In the genomic region with DNA sequence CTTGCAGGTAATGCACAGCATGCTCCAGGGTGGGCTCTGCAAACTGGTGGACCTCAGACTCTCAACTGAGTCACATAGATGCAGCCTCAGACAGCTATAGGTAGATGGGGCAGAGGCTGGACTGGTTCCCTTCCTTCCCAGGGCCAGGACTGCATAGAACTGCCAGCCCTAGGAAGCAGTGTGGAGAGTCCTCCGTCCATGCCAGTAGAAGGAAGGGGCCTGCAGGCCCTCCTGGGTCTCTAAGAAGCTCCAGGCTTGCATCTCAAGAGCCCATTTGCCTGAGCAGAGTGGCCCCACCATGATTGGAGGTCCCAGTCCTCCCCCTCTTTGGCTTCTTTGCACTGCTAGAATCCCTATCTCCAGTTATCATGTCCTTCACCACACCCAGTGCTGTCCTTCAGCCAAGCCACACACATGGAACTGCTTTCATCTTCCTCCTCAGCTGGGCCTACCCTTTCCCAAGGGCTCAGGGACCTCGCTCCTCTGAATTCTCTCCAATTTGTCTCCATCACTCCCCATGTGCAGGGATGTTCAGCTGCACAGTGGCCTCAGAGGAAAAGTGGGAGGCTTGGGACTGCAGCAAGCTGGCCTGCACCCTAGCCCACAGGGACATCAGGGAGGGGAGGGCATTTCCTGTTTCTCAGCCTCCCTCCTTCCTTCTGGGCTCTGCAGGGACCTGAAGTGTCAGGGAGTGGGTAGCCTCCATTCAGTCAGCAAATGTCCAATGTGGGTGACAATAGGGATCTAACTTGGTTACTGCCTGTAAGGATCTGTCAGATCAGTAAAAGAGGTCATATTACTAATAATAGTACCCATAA, we compare ENCODE assay signal across 21 cellular contexts.
"Had no signal": no experiment of that assay in that cellular context is flagged by ENCODE, and none has a peak within 500 bp of the region (broad histone marks: within the 10 kb centered on the region; RNA-seq: fewer than 3 reads in every experiment).

No MANE protein-coding gene starts in this region.

- DNase-seq: activated CD4-positive, alpha-beta memory T cell treated with anti-CD3 and anti-CD28 coated beads for 36 hours; activated CD4-positive, alpha-beta T cell treated with anti-CD3 and anti-CD28 coated beads for 4 hours; activated CD8-positive, alpha-beta memory T cell treated with anti-CD3 and anti-CD28 coated beads, Interleukin-2, amount 50 U/mL, for 4 hours; activated gamma-delta T cell; activated naive CD4-positive, alpha-beta T cell treated with anti-CD3 and anti-CD28 coated beads, Interleukin-2, amount 10 ng/mL, durations not matched to agents 7 days and 5 days; activated naive CD8-positive, alpha-beta T cell treated with anti-CD3 and anti-CD28 coated beads, Interleukin-2, amount 10 ng/mL, durations not matched to agents 7 days and 5 days; activated T-cell treated with anti-CD3 and anti-CD28 coated beads, Interleukin-2, amount 50 U/mL, for 24 hours; foreskin keratinocyte; heart left ventricle; hypothalamus; kidney glomerular epithelial cell; mucosa of descending colon; ovary; retina; sigmoid colon; small intestine; stimulated activated CD4-positive, alpha-beta T cell treated with anti-CD3 and anti-CD28 coated beads, Interleukin-4, amount 100 ng/mL, for 24 hours; uterus had no signal

- ATAC-seq: esophagus mucosa; foreskin keratinocyte; mucosa of descending colon; natural killer cell treated with Interleukin-12 subunit alpha and Interleukin-12 subunit beta and Interleukin-15 and Interleukin-18, amount 100 ng/mL, for 72 hours; stimulated activated effector memory CD8-positive, alpha-beta T cell treated with anti-CD3 and anti-CD28 coated beads, Interleukin-12 subunit alpha, Interleukin-12 subunit beta, amount 100 ng/mL, for 72 hours had no signal
